In the genomic region with DNA sequence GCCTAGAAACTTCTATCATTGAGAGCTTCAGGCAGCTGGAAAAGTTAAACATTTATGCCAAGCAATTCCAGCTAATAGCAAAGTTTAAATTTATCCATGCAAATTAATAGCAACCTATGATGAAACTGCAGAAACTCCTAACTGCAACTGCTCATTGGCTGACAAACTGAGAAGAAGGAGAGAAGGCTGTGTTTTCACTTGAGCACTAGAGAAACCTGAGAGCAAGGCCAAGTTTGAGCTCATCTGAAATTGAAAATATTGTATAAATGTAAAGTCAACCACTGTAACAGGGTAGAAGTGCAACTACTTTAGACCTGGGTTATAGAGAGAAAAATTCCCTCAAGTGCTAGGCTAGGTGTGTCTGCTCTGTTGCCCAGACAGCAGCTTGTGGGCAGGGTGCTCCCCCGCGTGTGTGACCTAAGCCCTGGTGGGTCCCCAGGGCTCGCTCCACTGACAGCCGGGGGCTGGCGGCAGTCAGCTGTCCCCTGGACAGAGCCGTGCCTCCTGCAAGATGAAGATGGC, we compare ENCODE assay signal across 10 cellular contexts. TPM values are rescaled to one million over a fixed set of nuclear protein-coding genes. Genes with fewer than 3 reads are reported as not detected.
A peak's percentile ranks its signal among the peaks of the same experiment; 100 is the strongest.
DNase-seq lines count a peak whose midpoint lies in the region; ATAC-seq and TF ChIP-seq lines count a peak whose summit lies in the region.
"Had no signal": no experiment of that assay in that cellular context is flagged by ENCODE, and none has a peak within 500 bp of the region (broad histone marks: within the 10 kb centered on the region; RNA-seq: fewer than 3 reads in every experiment).

No MANE protein-coding gene starts in this region.

- H3K9me3 ChIP-seq in liver (ENCODE audit: control insufficient read depth in 4 of 4, low read length in 3 of 4) (no peaks in the 10 kb centered on the region), MG63 (no peaks in the 10 kb centered on the region)
- H3K9me3 ChIP-seq: breast epithelium had no signal

- no peak for DNase-seq in NCI-H128 (lab: John Stamatoyannopoulos, UW; ENCODE audit: unreplicated experiment)
- no peak for DNase-seq in MG63
- DNase-seq in GM19238 (ENCODE audit: insufficient read length, low spot score), result no peak
- no peak for DNase-seq in foreskin fibroblast

- no peak overlapping the region for H3K9ac ChIP-seq in liver (ENCODE audit: low read depth in 1 of 2, low read length in 2 of 2)

- H3K27ac ChIP-seq in liver (ENCODE audit: low read depth in 1 of 2, low read length in 2 of 2), result no peak overlapping the region
- H3K27ac ChIP-seq: breast epithelium had no signal

- TF ChIP-seq RAD21 in liver (IDR thresholded peaks at IDR 0.05), result peak in 1 of 2 donors; percentile 24

- H3K4me3 ChIP-seq in liver (ENCODE audit: low read depth in 1 of 3, low read length in 3 of 3) (no peak overlapping the region), MG63 (no peak overlapping the region), foreskin fibroblast (ENCODE audit: low read depth in 1 of 2, low read length in 2 of 2) (no peak overlapping the region)
- H3K4me3 ChIP-seq: breast epithelium had no signal

- no peaks in the 10 kb centered on the region for H3K36me3 ChIP-seq in liver (ENCODE audit: control insufficient read depth in 4 of 4, insufficient read depth in 3 of 4, low read depth in 1 of 4, low read length in 3 of 4)
- no peaks in the 10 kb centered on the region for H3K36me3 ChIP-seq in MG63

- no peak for TF ChIP-seq CTCF in liver (IDR thresholded peaks at IDR 0.05; ENCODE audit: low read depth, low read length, missing input control)
- no peak for TF ChIP-seq CTCF in foreskin fibroblast (IDR thresholded peaks at IDR 0.05; ENCODE audit: low read depth, low read length)

- 95% methylated on average over 6 of the region's 6 CpGs for WGBS in liver

- H3K27me3 ChIP-seq in liver (ENCODE audit: control insufficient read depth in 4 of 4, insufficient read depth in 4 of 4, low read length in 3 of 4) (no peaks in the 10 kb centered on the region), MG63 (no peaks in the 10 kb centered on the region)
- H3K27me3 ChIP-seq: breast epithelium had no signal

- H3K4me1 ChIP-seq in liver (ENCODE audit: control insufficient read depth in 4 of 4, insufficient read depth in 4 of 4, low read length in 3 of 4), result peaks cover 0 to 14% (median 8%) of the 10 kb centered on the region in 4 donors
- H3K4me1 ChIP-seq: breast epithelium had no signal

- peak; percentile 83 for ATAC-seq in GM18519 (IDR thresholded peaks at IDR 0.05; ENCODE audit: low FRiP score, unreplicated experiment)
- peak; percentile 80 for ATAC-seq in GM21723 (IDR thresholded peaks at IDR 0.05; ENCODE audit: unreplicated experiment)
- ATAC-seq in HG03460 (IDR thresholded peaks at IDR 0.05; ENCODE audit: unreplicated experiment), result peak; percentile 72
- ATAC-seq: activated CD4-positive, CD25-positive, alpha-beta regulatory T cell treated with anti-CD3 and anti-CD28 coated beads, Interleukin-2, amount 50 U/mL, for 24 hours had no signal

TF ChIP-seq in liver, 16 proteins besides CTCF, POLR2A, EP300 and RAD21:
- TF ChIP-seq NR2F2 (IDR thresholded peaks at IDR 0.05) (no peak), MAX (IDR thresholded peaks at IDR 0.05) (no peak), HNF4G (IDR thresholded peaks at IDR 0.05) (no peak), HNF4A (conservative IDR thresholded peaks at IDR 0.05) (peak; percentile 23 to 27), ATF3 (IDR thresholded peaks at IDR 0.05) (peak; percentile 37), YY1 (IDR thresholded peaks at IDR 0.05) (no peak), RXRA (IDR thresholded peaks at IDR 0.05) (peak in 1 of 2 donors; percentile 15), SP1 (IDR thresholded peaks at IDR 0.05) (peak; percentile 39), EGR1 (IDR thresholded peaks at IDR 0.05; ENCODE audit: low read depth in 2 of 2) (no peak)

RNA-seq across cellular contexts. Expression of gene CABYR, which starts 50.2 kb away (rescaled TPM):
- under 1 TPM; 0.19 to 0.67 TPM for total RNA-seq in liver
- under 1 TPM; 0.28 to 0.36 TPM for polyA plus RNA-seq in liver
- total RNA-seq in MG63 (2014; rRNA removed; shearing (Covaris generic); ENCODE audit: low replicate concordance), result not detected in 2 replicates
